Comparison of ENCODE assay signal across 14 cellular contexts in genomic region chr3:108780235-108780634, GRCh38. TPM values are rescaled to one million over a fixed set of nuclear protein-coding genes. Genes with fewer than 3 reads are reported as not detected.
A peak's percentile ranks its signal among the peaks of the same experiment; 100 is the strongest.
DNase-seq lines count a peak whose midpoint lies in the region; ATAC-seq and TF ChIP-seq lines count a peak whose summit lies in the region.
"Had no signal": no experiment of that assay in that cellular context is flagged by ENCODE, and none has a peak within 500 bp of the region (broad histone marks: within the 10 kb centered on the region; RNA-seq: fewer than 3 reads in every experiment).

No MANE protein-coding gene starts in this region.

- no peaks in the 10 kb centered on the region for H3K36me3 ChIP-seq in mucosa of descending colon (ENCODE audit: low read depth)
- H3K36me3 ChIP-seq: left ventricle myocardium inferior, thoracic aorta, WERI-Rb-1 had no signal

- ATAC-seq in CD4-positive, alpha-beta T cell (ENCODE audit: poor library complexity), result peak; percentile 88
- ATAC-seq in mucosa of descending colon (peak; percentile 14), left lobe of liver (no peak), GM19455 (IDR thresholded peaks at IDR 0.05; ENCODE audit: unreplicated experiment) (no peak), GM21737 (IDR thresholded peaks at IDR 0.05; ENCODE audit: unreplicated experiment) (no peak), GM21717 (IDR thresholded peaks at IDR 0.05; ENCODE audit: unreplicated experiment) (no peak)

- H3K4me3 Mint-ChIP-seq in CD4-positive, alpha-beta T cell, result no peak overlapping the region
- H3K4me3 Mint-ChIP-seq: nephron had no signal

- no peak overlapping the region for H3K27ac ChIP-seq in CD4-positive, alpha-beta T cell (ENCODE audit: low read depth, low read length)
- H3K27ac ChIP-seq: left ventricle myocardium inferior, thoracic aorta, WERI-Rb-1 had no signal

- no peaks in the 10 kb centered on the region for H3K4me1 ChIP-seq in mucosa of descending colon (ENCODE audit: low read depth)
- H3K4me1 ChIP-seq: left ventricle myocardium inferior had no signal

- no peaks in the 10 kb centered on the region for H3K9me3 ChIP-seq in CD4-positive, alpha-beta T cell (ENCODE audit: control insufficient read depth, low read length)
- H3K9me3 ChIP-seq in mucosa of descending colon, result no peaks in the 10 kb centered on the region
- H3K9me3 ChIP-seq: left ventricle myocardium inferior, thoracic aorta had no signal

- H3K27me3 Mint-ChIP-seq in CD4-positive, alpha-beta T cell, result no peaks in the 10 kb centered on the region

- peaks cover 45% of the 10 kb centered on the region for H3K4me1 Mint-ChIP-seq in CD4-positive, alpha-beta T cell (ENCODE audit: low read depth)
- H3K4me1 Mint-ChIP-seq: nephron had no signal

- no peaks in the 10 kb centered on the region for H3K27me3 ChIP-seq in CD4-positive, alpha-beta T cell (ENCODE audit: control insufficient read depth, insufficient read depth, low read length)

- peak in 7 of 10 experiments; percentile 7 to 35 (median 18) for DNase-seq in CD4-positive, alpha-beta T cell
- DNase-seq in activated CD4-positive, alpha-beta T cell treated with anti-CD3 and anti-CD28 coated beads for 4 hours, result peak; percentile 5 to 31
- DNase-seq in activated T-helper 9 cell treated with anti-CD3 and anti-CD28 coated beads, Interleukin-2, amount 50 U/mL, for 16 hours (ENCODE audit: low read depth), result peak; percentile 0
- DNase-seq in mucosa of descending colon, result peak in 1 of 3 donors; percentile 48
- no peak for DNase-seq in left lobe of liver (ENCODE audit: low spot score)
- DNase-seq: Calu3, left ventricle myocardium inferior, retina, WERI-Rb-1 had no signal

- no peaks in the 10 kb centered on the region for H3K9me3 Mint-ChIP-seq in CD4-positive, alpha-beta T cell

- CTCF ChIA-PET in CD4-positive, alpha-beta T cell (lab: Charles Lee), result no interaction called here

- intact Hi-C loops in CD4-positive, alpha-beta T cell (cut with DNase I, micrococcal nuclease), result loop anchor here in 1 of 2 experiments (10.0 kb wide), 1 partner anchor 55 kb away; no protein-coding TSS in a partner anchor
- intact Hi-C loops in mucosa of descending colon (cut with DNase I, micrococcal nuclease), result no loop called here

- H3K27ac Mint-ChIP-seq in CD4-positive, alpha-beta T cell, result peak overlapping the region; percentile 43
- H3K27ac Mint-ChIP-seq: nephron had no signal

- no peak for TF ChIP-seq CTCF in CD4-positive, alpha-beta T cell (IDR thresholded peaks at IDR 0.05)
- TF ChIP-seq CTCF in mucosa of descending colon (IDR thresholded peaks at IDR 0.05), result no peak

- H3K4me3 ChIP-seq in mucosa of descending colon, result no peak overlapping the region
- H3K4me3 ChIP-seq: left ventricle myocardium inferior, thoracic aorta had no signal

- no peaks in the 10 kb centered on the region for H3K36me3 Mint-ChIP-seq in CD4-positive, alpha-beta T cell (ENCODE audit: low read depth)

- POLR2A ChIA-PET in CD4-positive, alpha-beta T cell (lab: Charles Lee), result interaction anchor here (0.9 to 1.3 kb wide), 4 partner anchors 19 to 113 kb away, joined by 3 to 5 read pairs (median 4); no protein-coding TSS in a partner anchor

RNA-seq across cellular contexts. Expression of gene RETNLB, which starts 23.0 kb away (rescaled TPM):
- not detected for total RNA-seq in CD4-positive, alpha-beta T cell
- 100 to 1,000 TPM in 1 of 3 donors, 10 to 100 TPM in 2; 17.1 to 136 (median 51.3) TPM for total RNA-seq in mucosa of descending colon
- not detected for total RNA-seq in left lobe of liver
- total RNA-seq: Calu3, left ventricle myocardium inferior, thoracic aorta had no signal

RNA-seq across cellular contexts. Expression of gene TRAT1, which starts 42.4 kb away (rescaled TPM):
- total RNA-seq in CD4-positive, alpha-beta T cell, result 10 to 100 TPM; 82.6 to 88.8 TPM
- total RNA-seq in mucosa of descending colon (1 to 10 TPM in 1 of 3 donors, under 1 TPM in 2; 0.60 to 1.3 (median 0.78) TPM), left lobe of liver (0.13 TPM)
- total RNA-seq: Calu3, left ventricle myocardium inferior, thoracic aorta had no signal

Comparison
In these comparisons a context has a peak if more than half of its experiments do, and no peak if none do; other contexts are left out.
1. ATAC-seq: peak in CD4-positive, alpha-beta T cell (single experiment) and mucosa of descending colon (single experiment); none in left lobe of liver (single experiment), GM19455 (single experiment), GM21737 (single experiment) and GM21717 (single experiment).
2. RNA of gene RETNLB, which starts 23.0 kb away (total RNA-seq): 17.1 to 136 TPM in mucosa of descending colon; not detected in left lobe of liver (single experiment) and not detected in CD4-positive, alpha-beta T cell; every median in the first group is over 10 times any median in the second.
3. RNA of gene TRAT1, which starts 42.4 kb away (total RNA-seq): 82.6 to 88.8 TPM in CD4-positive, alpha-beta T cell; 0.60 to 1.3 TPM in mucosa of descending colon and 0.13 TPM in left lobe of liver (single experiment); every median in the first group is over 10 times any median in the second.